Comparison of ENCODE assay signal across 12 cellular contexts in genomic region chr2:218295029-218295428, GRCh38. TPM values are rescaled to one million over a fixed set of nuclear protein-coding genes. Genes with fewer than 3 reads are reported as not detected.
DNase-seq lines count a peak whose midpoint lies in the region; ATAC-seq and TF ChIP-seq lines count a peak whose summit lies in the region.
"Had no signal": no experiment of that assay in that cellular context is flagged by ENCODE, and none has a peak within 500 bp of the region (broad histone marks: within the 10 kb centered on the region; RNA-seq: fewer than 3 reads in every experiment).

No MANE protein-coding gene starts in this region.

- H3K4me1 ChIP-seq in endodermal cell (ENCODE audit: control insufficient read depth, insufficient read depth, low read length): peaks cover 17% of the 10 kb centered on the region
- peaks cover 1 to 11% of the 10 kb centered on the region in 2 donors for H3K4me1 ChIP-seq in neuronal stem cell (ENCODE audit: control insufficient read depth in 2 of 2, insufficient read depth in 1 of 2, low read depth in 1 of 2, low read length in 2 of 2)

- no peak for TF ChIP-seq CTCF in C4-2B (conservative IDR thresholded peaks at IDR 0.05)
- TF ChIP-seq CTCF in endodermal cell (conservative IDR thresholded peaks at IDR 0.05): no peak

- no peaks in the 10 kb centered on the region for H3K9me3 Mint-ChIP-seq in endodermal cell

- no peak overlapping the region for H2BK5ac ChIP-seq in neuronal stem cell (ENCODE audit: low read length)

- no peaks in the 10 kb centered on the region for H3K27me3 Mint-ChIP-seq in endodermal cell (ENCODE audit: insufficient read depth)
- H3K27me3 Mint-ChIP-seq: T-helper 17 cell had no signal

- no peak for ATAC-seq in HG03432 (IDR thresholded peaks at IDR 0.05; ENCODE audit: unreplicated experiment)
- ATAC-seq: T-helper 17 cell had no signal

- no peak overlapping the region for H4K91ac ChIP-seq in neuronal stem cell (ENCODE audit: low read depth, low read length, poor library complexity)

- WGBS in endodermal cell (ENCODE audit: insufficient coverage in 1 of 2, insufficient read length in 1 of 2), 2 experiments: 88 to 90% methylated on average over 7 of the region's 7 CpGs
- no CpG with 5 or more reads among the region's 7 CpGs for WGBS in neuronal stem cell (ENCODE audit: extremely low coverage in 2 of 2, insufficient read length in 2 of 2, insufficient replicate concordance in 1 of 2), 2 donors

- H3K36me3 Mint-ChIP-seq in endodermal cell (ENCODE audit: low read depth): no peaks in the 10 kb centered on the region

- no peak overlapping the region for H2BK120ac ChIP-seq in neuronal stem cell (ENCODE audit: low read depth, low read length)

- no peak overlapping the region for H4K8ac ChIP-seq in neuronal stem cell (ENCODE audit: low read depth, low read length)

- peak overlapping the region; percentile 71 for H3K18ac ChIP-seq in neuronal stem cell (ENCODE audit: low read length)

- no peaks in the 10 kb centered on the region for H3K27me3 ChIP-seq in endodermal cell (ENCODE audit: control insufficient read depth, insufficient read depth, low read length, poor library complexity, severe bottlenecking)
- H3K27me3 ChIP-seq in neuronal stem cell (ENCODE audit: control insufficient read depth in 3 of 3, insufficient read depth in 3 of 3, low read depth in 1 of 3, low read length in 3 of 3): peaks cover 0 to 46% (median 2%) of the 10 kb centered on the region in 3 experiments
- H3K27me3 ChIP-seq: BLaER1 had no signal

- H3K36me3 ChIP-seq in endodermal cell (ENCODE audit: control insufficient read depth, insufficient read depth, low read length) (no peaks in the 10 kb centered on the region), neuronal stem cell (replicated peaks in 1 of 2; ENCODE audit: control insufficient read depth in 2 of 2, insufficient read depth in 2 of 2, low read length in 2 of 2) (no peaks in the 10 kb centered on the region)
- H3K36me3 ChIP-seq: BLaER1 had no signal

- peak overlapping the region; percentile 36 for H3K27ac Mint-ChIP-seq in endodermal cell

- no peak overlapping the region for H3K4me2 ChIP-seq in neuronal stem cell (ENCODE audit: insufficient read depth, low read length, poor library complexity, severe bottlenecking)
- H3K4me2 ChIP-seq: BLaER1 had no signal

- peak overlapping the region; percentile 87 for H3K27ac ChIP-seq in C4-2B
- H3K27ac ChIP-seq in endodermal cell (ENCODE audit: low read depth, low read length): no peak overlapping the region
- H3K27ac ChIP-seq in neuronal stem cell (replicated peaks; ENCODE audit: low read length): peak overlapping the region; percentile 33
- H3K27ac ChIP-seq: BLaER1 had no signal

- no peak overlapping the region for H2AFZ ChIP-seq in neuronal stem cell (ENCODE audit: low read length)

- peak overlapping the region; percentile 52 for H2BK15ac ChIP-seq in neuronal stem cell (ENCODE audit: low read length)

- no peak overlapping the region for H3K4ac ChIP-seq in neuronal stem cell (ENCODE audit: low read length)

- H3K4me3 Mint-ChIP-seq in endodermal cell: no peak overlapping the region
- H3K4me3 Mint-ChIP-seq: T-helper 17 cell had no signal

- H3K4me3 ChIP-seq in endodermal cell (ENCODE audit: low read length) (no peak overlapping the region), neuronal stem cell (ENCODE audit: low read length in 2 of 2) (no peak overlapping the region)
- H3K4me3 ChIP-seq: BLaER1 had no signal

- peak; percentile 29 for DNase-seq in NCI-H510A (lab: John Stamatoyannopoulos, UW)
- no peak for DNase-seq in endodermal cell
- DNase-seq in neuronal stem cell (ENCODE audit: low spot score): no peak
- DNase-seq in stimulated activated CD4-positive, alpha-beta T cell treated with anti-CD3 and anti-CD28 coated beads, Interleukin-15, amount 100 ng/mL, for 24 hours: no peak
- DNase-seq in NCI-H146 (lab: John Stamatoyannopoulos, UW): no peak
- DNase-seq in HCEC 1CT: no peak
- DNase-seq: activated CD8-positive, alpha-beta memory T cell treated with anti-CD3 and anti-CD28 coated beads, Interleukin-2, amount 50 U/mL, for 48 hours; NCI-H345; T-helper 17 cell had no signal

- H3K9ac ChIP-seq in endodermal cell (ENCODE audit: extremely low read depth, low read length, poor library complexity, severe bottlenecking) (no peak overlapping the region), neuronal stem cell (ENCODE audit: low read depth, low read length, poor library complexity) (no peak overlapping the region)
- H3K9ac ChIP-seq: BLaER1 had no signal

- no peak overlapping the region for H3K23ac ChIP-seq in neuronal stem cell (ENCODE audit: low read depth, low read length, poor library complexity)

- no peak overlapping the region for H2BK12ac ChIP-seq in neuronal stem cell (ENCODE audit: low read length)

- H3K4me1 Mint-ChIP-seq in endodermal cell: peaks cover 56% of the 10 kb centered on the region

- H3K79me1 ChIP-seq in neuronal stem cell (ENCODE audit: low read depth, low read length): no peaks in the 10 kb centered on the region

- H3K9me3 ChIP-seq in endodermal cell (ENCODE audit: control insufficient read depth, low read length): no peaks in the 10 kb centered on the region
- peaks cover 0 to 4% of the 10 kb centered on the region in 2 donors for H3K9me3 ChIP-seq in neuronal stem cell (replicated peaks in 1 of 2; ENCODE audit: control insufficient read depth in 2 of 2, insufficient read depth in 1 of 2, low read depth in 1 of 2, low read length in 2 of 2)
- H3K9me3 ChIP-seq: BLaER1 had no signal

- H2AK5ac ChIP-seq in neuronal stem cell (ENCODE audit: low read depth, low read length): peak overlapping the region; percentile 25

- no peak overlapping the region for H3K14ac ChIP-seq in neuronal stem cell (ENCODE audit: low read length)

RNA-seq across cellular contexts. Expression of gene TMBIM1, which starts 2.7 kb away (rescaled TPM):
- 10 to 100 TPM; 50.7 to 53.8 TPM for total RNA-seq in endodermal cell
- 22.4 TPM for polyA plus RNA-seq in endodermal cell (2013, experiment 1 of 2)
- 17.2 TPM for polyA plus RNA-seq in endodermal cell (2013, experiment 2 of 2)
- polyA plus RNA-seq in neuronal stem cell (2013, experiment 1 of 2): 10.4 TPM
- 10.7 TPM for polyA plus RNA-seq in neuronal stem cell (2013, experiment 2 of 2)

RNA-seq across cellular contexts. Expression of gene PNKD, which starts 24.7 kb away (rescaled TPM):
- total RNA-seq in endodermal cell: 10 to 100 TPM; 33.9 to 39.6 TPM
- polyA plus RNA-seq in endodermal cell (2013, experiment 1 of 2): 46.6 TPM
- polyA plus RNA-seq in endodermal cell (2013, experiment 2 of 2): 42.6 TPM
- polyA plus RNA-seq in neuronal stem cell (2013, experiment 1 of 2): 58.6 TPM
- 61.7 TPM for polyA plus RNA-seq in neuronal stem cell (2013, experiment 2 of 2)

RNA-seq across cellular contexts. Expression of gene AAMP, which starts 25.1 kb away (rescaled TPM):
- total RNA-seq in endodermal cell: 10 to 100 TPM; 89.2 to 97.2 TPM
- 59.9 TPM for polyA plus RNA-seq in endodermal cell (2013, experiment 1 of 2)
- 54.7 TPM for polyA plus RNA-seq in endodermal cell (2013, experiment 2 of 2)
- 45.1 TPM for polyA plus RNA-seq in neuronal stem cell (2013, experiment 1 of 2)
- polyA plus RNA-seq in neuronal stem cell (2013, experiment 2 of 2): 38.9 TPM

RNA-seq across cellular contexts. Expression of gene GPBAR1, which starts 34.2 kb away (rescaled TPM):
- total RNA-seq in endodermal cell: under 1 TPM; 0.18 TPM
- 1.9 TPM for polyA plus RNA-seq in endodermal cell (2013, experiment 1 of 2)
- 1.2 TPM for polyA plus RNA-seq in endodermal cell (2013, experiment 2 of 2)
- 0.46 TPM for polyA plus RNA-seq in neuronal stem cell (2013, experiment 1 of 2)
- 0.44 TPM for polyA plus RNA-seq in neuronal stem cell (2013, experiment 2 of 2)
